3 cellular contexts compared by ENCODE assay signal in the genomic region with DNA sequence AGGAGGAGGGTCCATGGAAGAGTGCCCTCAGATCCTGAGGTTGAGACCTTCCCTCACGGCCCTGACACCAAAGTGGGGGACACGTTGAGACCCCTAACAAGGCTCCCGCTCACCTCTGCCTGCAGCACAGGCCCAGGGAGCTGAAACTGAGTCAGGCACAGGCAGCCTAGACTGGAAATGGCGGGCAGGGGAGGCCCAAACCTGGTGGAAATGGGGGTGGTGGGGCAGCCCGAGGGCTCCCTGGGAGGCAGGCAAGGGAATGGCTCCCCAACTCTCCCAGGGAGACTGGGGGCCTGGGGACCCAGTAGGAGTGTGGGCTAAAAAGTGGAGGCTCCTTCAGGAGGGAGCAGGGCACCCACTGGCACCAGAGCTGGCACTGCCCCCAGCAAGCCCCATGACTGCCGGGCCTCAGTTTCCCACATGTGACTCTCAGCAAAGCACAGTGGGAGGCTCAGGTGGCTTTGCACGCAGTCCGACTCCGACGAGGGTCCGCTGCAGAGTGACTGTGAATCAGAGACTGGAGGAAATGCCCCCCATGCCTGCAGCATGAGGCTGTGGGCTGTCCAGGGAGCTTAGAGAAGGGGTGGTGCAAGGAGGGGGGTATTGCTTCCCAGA.
TF ChIP-seq lines count a peak whose summit lies in the region.

No MANE protein-coding gene starts in this region.

TF ChIP-seq in SK-N-SH, 30 proteins besides CTCF, POLR2A, EP300 and RAD21:
- TF ChIP-seq GABPA (IDR thresholded peaks at IDR 0.05; ENCODE audit: low read depth), result no peak
- TF ChIP-seq SMC3 (IDR thresholded peaks at IDR 0.05; ENCODE audit: low read depth, low read length), result no peak
- TF ChIP-seq RCOR1 (IDR thresholded peaks at IDR 0.05; ENCODE audit: low read length), result no peak
- TF ChIP-seq MXI1 (IDR thresholded peaks at IDR 0.05; ENCODE audit: low read depth, low read length), result no peak
- TF ChIP-seq, protein P1, sequence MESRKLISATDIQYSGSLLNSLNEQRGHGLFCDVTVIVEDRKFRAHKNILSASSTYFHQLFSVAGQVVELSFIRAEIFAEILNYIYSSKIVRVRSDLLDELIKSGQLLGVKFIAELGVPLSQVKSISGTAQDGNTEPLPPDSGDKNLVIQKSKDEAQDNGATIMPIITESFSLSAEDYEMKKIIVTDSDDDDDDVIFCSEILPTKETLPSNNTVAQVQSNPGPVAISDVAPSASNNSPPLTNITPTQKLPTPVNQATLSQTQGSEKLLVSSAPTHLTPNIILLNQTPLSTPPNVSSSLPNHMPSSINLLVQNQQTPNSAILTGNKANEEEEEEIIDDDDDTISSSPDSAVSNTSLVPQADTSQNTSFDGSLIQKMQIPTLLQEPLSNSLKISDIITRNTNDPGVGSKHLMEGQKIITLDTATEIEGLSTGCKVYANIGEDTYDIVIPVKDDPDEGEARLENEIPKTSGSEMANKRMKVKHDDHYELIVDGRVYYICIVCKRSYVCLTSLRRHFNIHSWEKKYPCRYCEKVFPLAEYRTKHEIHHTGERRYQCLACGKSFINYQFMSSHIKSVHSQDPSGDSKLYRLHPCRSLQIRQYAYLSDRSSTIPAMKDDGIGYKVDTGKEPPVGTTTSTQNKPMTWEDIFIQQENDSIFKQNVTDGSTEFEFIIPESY (IDR thresholded peaks at IDR 0.05; ENCODE audit: borderline replicate concordance, low read depth), result no peak
- no peak for TF ChIP-seq YY1 (IDR thresholded peaks at IDR 0.05; ENCODE audit: low read depth)
- TF ChIP-seq EZH2phosphoT487 (IDR thresholded peaks at IDR 0.05; ENCODE audit: borderline replicate concordance, low read depth), result no peak
- TF ChIP-seq GATA2 (CRISPR knock-in tag; IDR thresholded peaks at IDR 0.05), result no peak
- TF ChIP-seq, protein P2, sequence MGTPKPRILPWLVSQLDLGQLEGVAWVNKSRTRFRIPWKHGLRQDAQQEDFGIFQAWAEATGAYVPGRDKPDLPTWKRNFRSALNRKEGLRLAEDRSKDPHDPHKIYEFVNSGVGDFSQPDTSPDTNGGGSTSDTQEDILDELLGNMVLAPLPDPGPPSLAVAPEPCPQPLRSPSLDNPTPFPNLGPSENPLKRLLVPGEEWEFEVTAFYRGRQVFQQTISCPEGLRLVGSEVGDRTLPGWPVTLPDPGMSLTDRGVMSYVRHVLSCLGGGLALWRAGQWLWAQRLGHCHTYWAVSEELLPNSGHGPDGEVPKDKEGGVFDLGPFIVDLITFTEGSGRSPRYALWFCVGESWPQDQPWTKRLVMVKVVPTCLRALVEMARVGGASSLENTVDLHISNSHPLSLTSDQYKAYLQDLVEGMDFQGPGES (IDR thresholded peaks at IDR 0.05; ENCODE audit: low read depth, low read length), result no peak
- TF ChIP-seq, protein P3, sequence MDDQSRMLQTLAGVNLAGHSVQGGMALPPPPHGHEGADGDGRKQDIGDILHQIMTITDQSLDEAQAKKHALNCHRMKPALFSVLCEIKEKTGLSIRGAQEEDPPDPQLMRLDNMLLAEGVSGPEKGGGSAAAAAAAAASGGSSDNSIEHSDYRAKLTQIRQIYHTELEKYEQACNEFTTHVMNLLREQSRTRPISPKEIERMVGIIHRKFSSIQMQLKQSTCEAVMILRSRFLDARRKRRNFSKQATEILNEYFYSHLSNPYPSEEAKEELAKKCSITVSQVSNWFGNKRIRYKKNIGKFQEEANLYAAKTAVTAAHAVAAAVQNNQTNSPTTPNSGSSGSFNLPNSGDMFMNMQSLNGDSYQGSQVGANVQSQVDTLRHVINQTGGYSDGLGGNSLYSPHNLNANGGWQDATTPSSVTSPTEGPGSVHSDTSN (IDR thresholded peaks at IDR 0.05), result no peak
- no peak for TF ChIP-seq TEAD4 (IDR thresholded peaks at IDR 0.05; ENCODE audit: borderline replicate concordance, insufficient read depth)
- no peak for TF ChIP-seq ELF1 (IDR thresholded peaks at IDR 0.05)
- TF ChIP-seq RXRA (IDR thresholded peaks at IDR 0.05; ENCODE audit: borderline replicate concordance, low read depth), result no peak

TF ChIP-seq in SK-N-SH treated with all-trans-retinoic acid at 6 μM for 48 hours, 23 proteins besides CTCF, POLR2A, EP300 and RAD21 (continues in another document):
- TF ChIP-seq SNAI2 (CRISPR knock-in tag; IDR thresholded peaks at IDR 0.05) (no peak), ISL1 (CRISPR knock-in tag; IDR thresholded peaks at IDR 0.05) (no peak), ESRRG (CRISPR knock-in tag; IDR thresholded peaks at IDR 0.05) (no peak), ZNF565 (CRISPR knock-in tag; conservative IDR thresholded peaks at IDR 0.05; ENCODE audit: low read depth) (no peak), TOX (CRISPR knock-in tag; IDR thresholded peaks at IDR 0.05; ENCODE audit: borderline replicate concordance) (no peak), ZNF8 (CRISPR knock-in tag; IDR thresholded peaks at IDR 0.05) (no peak), RARB (CRISPR knock-in tag; IDR thresholded peaks at IDR 0.05) (no peak), TCF4 (CRISPR knock-in tag; IDR thresholded peaks at IDR 0.05; ENCODE audit: borderline replicate concordance) (no peak), OSR1 (CRISPR knock-in tag; IDR thresholded peaks at IDR 0.05) (no peak), PPARA (CRISPR knock-in tag; IDR thresholded peaks at IDR 0.05; ENCODE audit: borderline replicate concordance) (no peak), ZFP30 (CRISPR knock-in tag; IDR thresholded peaks at IDR 0.05) (no peak), ZNF70 (CRISPR knock-in tag; IDR thresholded peaks at IDR 0.05) (no peak), ZC3H10 (CRISPR knock-in tag; IDR thresholded peaks at IDR 0.05) (no peak), CSDC2 (CRISPR knock-in tag; IDR thresholded peaks at IDR 0.05) (no peak)
- TF ChIP-seq, protein P4, sequence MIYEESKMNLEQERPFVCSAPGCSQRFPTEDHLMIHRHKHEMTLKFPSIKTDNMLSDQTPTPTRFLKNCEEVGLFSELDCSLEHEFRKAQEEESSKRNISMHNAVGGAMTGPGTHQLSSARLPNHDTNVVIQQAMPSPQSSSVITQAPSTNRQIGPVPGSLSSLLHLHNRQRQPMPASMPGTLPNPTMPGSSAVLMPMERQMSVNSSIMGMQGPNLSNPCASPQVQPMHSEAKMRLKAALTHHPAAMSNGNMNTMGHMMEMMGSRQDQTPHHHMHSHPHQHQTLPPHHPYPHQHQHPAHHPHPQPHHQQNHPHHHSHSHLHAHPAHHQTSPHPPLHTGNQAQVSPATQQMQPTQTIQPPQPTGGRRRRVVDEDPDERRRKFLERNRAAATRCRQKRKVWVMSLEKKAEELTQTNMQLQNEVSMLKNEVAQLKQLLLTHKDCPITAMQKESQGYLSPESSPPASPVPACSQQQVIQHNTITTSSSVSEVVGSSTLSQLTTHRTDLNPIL (CRISPR knock-in tag; IDR thresholded peaks at IDR 0.05; ENCODE audit: low read depth), result no peak
- TF ChIP-seq, protein P5, sequence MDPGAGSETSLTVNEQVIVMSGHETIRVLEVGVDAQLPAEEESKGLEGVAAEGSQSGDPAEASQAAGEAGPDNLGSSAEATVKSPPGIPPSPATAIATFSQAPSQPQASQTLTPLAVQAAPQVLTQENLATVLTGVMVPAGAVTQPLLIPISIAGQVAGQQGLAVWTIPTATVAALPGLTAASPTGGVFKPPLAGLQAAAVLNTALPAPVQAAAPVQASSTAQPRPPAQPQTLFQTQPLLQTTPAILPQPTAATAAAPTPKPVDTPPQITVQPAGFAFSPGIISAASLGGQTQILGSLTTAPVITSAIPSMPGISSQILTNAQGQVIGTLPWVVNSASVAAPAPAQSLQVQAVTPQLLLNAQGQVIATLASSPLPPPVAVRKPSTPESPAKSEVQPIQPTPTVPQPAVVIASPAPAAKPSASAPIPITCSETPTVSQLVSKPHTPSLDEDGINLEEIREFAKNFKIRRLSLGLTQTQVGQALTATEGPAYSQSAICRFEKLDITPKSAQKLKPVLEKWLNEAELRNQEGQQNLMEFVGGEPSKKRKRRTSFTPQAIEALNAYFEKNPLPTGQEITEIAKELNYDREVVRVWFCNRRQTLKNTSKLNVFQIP (CRISPR knock-in tag; IDR thresholded peaks at IDR 0.05; ENCODE audit: borderline replicate concordance, low read depth), result no peak
- TF ChIP-seq, protein P6, sequence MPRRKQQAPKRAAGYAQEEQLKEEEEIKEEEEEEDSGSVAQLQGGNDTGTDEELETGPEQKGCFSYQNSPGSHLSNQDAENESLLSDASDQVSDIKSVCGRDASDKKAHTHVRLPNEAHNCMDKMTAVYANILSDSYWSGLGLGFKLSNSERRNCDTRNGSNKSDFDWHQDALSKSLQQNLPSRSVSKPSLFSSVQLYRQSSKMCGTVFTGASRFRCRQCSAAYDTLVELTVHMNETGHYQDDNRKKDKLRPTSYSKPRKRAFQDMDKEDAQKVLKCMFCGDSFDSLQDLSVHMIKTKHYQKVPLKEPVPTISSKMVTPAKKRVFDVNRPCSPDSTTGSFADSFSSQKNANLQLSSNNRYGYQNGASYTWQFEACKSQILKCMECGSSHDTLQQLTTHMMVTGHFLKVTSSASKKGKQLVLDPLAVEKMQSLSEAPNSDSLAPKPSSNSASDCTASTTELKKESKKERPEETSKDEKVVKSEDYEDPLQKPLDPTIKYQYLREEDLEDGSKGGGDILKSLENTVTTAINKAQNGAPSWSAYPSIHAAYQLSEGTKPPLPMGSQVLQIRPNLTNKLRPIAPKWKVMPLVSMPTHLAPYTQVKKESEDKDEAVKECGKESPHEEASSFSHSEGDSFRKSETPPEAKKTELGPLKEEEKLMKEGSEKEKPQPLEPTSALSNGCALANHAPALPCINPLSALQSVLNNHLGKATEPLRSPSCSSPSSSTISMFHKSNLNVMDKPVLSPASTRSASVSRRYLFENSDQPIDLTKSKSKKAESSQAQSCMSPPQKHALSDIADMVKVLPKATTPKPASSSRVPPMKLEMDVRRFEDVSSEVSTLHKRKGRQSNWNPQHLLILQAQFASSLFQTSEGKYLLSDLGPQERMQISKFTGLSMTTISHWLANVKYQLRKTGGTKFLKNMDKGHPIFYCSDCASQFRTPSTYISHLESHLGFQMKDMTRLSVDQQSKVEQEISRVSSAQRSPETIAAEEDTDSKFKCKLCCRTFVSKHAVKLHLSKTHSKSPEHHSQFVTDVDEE (CRISPR knock-in tag; IDR thresholded peaks at IDR 0.05), result no peak

TF ChIP-seq in K562, 482 proteins besides CTCF, POLR2A, EP300 and RAD21:
- TF ChIP-seq DDX20 (tag; IDR thresholded peaks at IDR 0.05; ENCODE audit: low read depth) (no peak), MAFG (tag; conservative IDR thresholded peaks at IDR 0.05) (no peak), ZBED1 (IDR thresholded peaks at IDR 0.05) (no peak), SPI1 (IDR thresholded peaks at IDR 0.05; ENCODE audit: borderline replicate concordance, low read depth, low read length) (no peak), RBM25 (IDR thresholded peaks at IDR 0.05; ENCODE audit: low read depth, low read length, severe bottlenecking) (no peak), MAFK (IDR thresholded peaks at IDR 0.05; ENCODE audit: low read length) (no peak), POLR2G (IDR thresholded peaks at IDR 0.05; ENCODE audit: low read depth, low read length) (no peak), ZNF253 (CRISPR knock-in tag; conservative IDR thresholded peaks at IDR 0.05) (no peak), ZNF507 (tag; conservative IDR thresholded peaks at IDR 0.05) (no peak), ERF (CRISPR knock-in tag; IDR thresholded peaks at IDR 0.05) (no peak), NCOA1 (IDR thresholded peaks at IDR 0.05; ENCODE audit: low read depth) (no peak)
- TF ChIP-seq, protein P7, sequence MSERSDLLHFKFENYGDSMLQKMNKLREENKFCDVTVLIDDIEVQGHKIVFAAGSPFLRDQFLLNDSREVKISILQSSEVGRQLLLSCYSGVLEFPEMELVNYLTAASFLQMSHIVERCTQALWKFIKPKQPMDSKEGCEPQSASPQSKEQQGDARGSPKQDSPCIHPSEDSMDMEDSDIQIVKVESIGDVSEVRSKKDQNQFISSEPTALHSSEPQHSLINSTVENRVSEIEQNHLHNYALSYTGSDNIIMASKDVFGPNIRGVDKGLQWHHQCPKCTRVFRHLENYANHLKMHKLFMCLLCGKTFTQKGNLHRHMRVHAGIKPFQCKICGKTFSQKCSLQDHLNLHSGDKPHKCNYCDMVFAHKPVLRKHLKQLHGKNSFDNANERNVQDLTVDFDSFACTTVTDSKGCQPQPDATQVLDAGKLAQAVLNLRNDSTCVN (CRISPR knock-in tag; IDR thresholded peaks at IDR 0.05), result no peak
- TF ChIP-seq, protein P8, sequence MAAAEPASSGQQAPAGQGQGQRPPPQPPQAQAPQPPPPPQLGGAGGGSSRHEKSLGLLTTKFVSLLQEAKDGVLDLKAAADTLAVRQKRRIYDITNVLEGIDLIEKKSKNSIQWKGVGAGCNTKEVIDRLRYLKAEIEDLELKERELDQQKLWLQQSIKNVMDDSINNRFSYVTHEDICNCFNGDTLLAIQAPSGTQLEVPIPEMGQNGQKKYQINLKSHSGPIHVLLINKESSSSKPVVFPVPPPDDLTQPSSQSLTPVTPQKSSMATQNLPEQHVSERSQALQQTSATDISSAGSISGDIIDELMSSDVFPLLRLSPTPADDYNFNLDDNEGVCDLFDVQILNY (CRISPR knock-in tag; IDR thresholded peaks at IDR 0.05), result no peak
